In the genomic region with DNA sequence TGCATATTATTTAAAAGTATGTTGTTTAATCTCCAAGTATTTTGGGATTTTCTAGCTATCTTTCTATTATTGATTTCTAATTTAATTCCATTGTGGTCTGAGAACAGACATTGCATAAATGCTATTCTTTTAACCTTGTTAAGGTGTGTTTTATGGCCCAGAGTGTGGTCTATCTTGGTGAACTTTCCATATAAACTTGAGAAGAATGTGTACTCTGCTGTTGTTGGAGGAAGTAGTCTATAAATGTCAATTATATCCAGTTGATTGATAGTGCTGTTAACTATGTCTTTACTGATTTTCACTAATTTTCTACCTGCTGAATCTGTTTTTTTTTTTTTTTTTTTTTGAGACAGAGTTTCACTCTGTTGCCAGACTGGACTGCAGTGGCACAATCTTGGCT, we compare ENCODE assay signal across 27 cellular contexts.
"Had no signal": no experiment of that assay in that cellular context is flagged by ENCODE, and none has a peak within 500 bp of the region (broad histone marks: within the 10 kb centered on the region; RNA-seq: fewer than 3 reads in every experiment).

No MANE protein-coding gene starts in this region.

- H3K4me3 ChIP-seq: stomach, suprapubic skin, testis, thoracic aorta, thyroid gland, tibial artery, tibial nerve, transverse colon, upper lobe of left lung, upper lobe of right lung, uterus, vagina had no signal

- H3K27ac ChIP-seq: stomach, suprapubic skin, testis, thoracic aorta, thyroid gland, tibial artery, tibial nerve, transverse colon, upper lobe of left lung, upper lobe of right lung, uterus, vagina had no signal

- H3K9me3 ChIP-seq: suprapubic skin, testis, thoracic aorta, thyroid gland, tibial artery, transverse colon, upper lobe of left lung, upper lobe of right lung, uterus, vagina had no signal

- ATAC-seq: stimulated activated effector memory CD8-positive, alpha-beta T cell treated with anti-CD3 and anti-CD28 coated beads, Interleukin-12 subunit alpha, Interleukin-12 subunit beta, amount 100 ng/mL, for 72 hours; stimulated activated memory B cell treated with anti-CD40 and anti-IgM and Interleukin-4, amounts not matched to agents 10 μg/mL and 1 μg/mL and 100 μg/mL, for 72 hours; stimulated activated naive B cell treated with anti-CD40 and anti-IgM and Interleukin-4, amounts not matched to agents 10 μg/mL and 1 μg/mL and 100 μg/mL, for 72 hours; stimulated activated naive CD8-positive, alpha-beta T cell treated with anti-CD3 and anti-CD28 coated beads, Interleukin-15, amount 100 ng/mL, for 72 hours; stimulated activated naive CD8-positive, alpha-beta T cell treated with anti-CD3 and anti-CD28 coated beads, Interleukin-15, Interleukin-2, amounts not matched to agents 100 U/mL and 50 U/mL, for 24 hours; upper lobe of right lung had no signal

- H3K36me3 ChIP-seq: stomach, suprapubic skin, thoracic aorta, thyroid gland, tibial artery, tibial nerve, transverse colon, upper lobe of left lung, upper lobe of right lung, uterus, vagina had no signal

- H3K27me3 ChIP-seq: stomach, suprapubic skin, testis, thyroid gland, tibial artery, tibial nerve, transverse colon, upper lobe of left lung, upper lobe of right lung, uterus, vagina had no signal

- H3K4me1 ChIP-seq: stomach, suprapubic skin, testis, thyroid gland, tibial artery, tibial nerve, transverse colon, upper lobe of left lung, upper lobe of right lung, uterus, vagina had no signal

- DNase-seq: stimulated activated CD4-positive, alpha-beta T cell treated with anti-CD3 and anti-CD28 coated beads, Interleukin-2, amount 100 ng/mL, for 48 hours; stimulated activated CD4-positive, alpha-beta T cell treated with anti-CD3 and anti-CD28 coated beads, Interleukin-4, amount 100 ng/mL, for 1 hour; stimulated activated CD4-positive, alpha-beta T cell treated with anti-CD3 and anti-CD28 coated beads, Interleukin-4, amount 100 ng/mL, for 24 hours; stimulated activated CD4-positive, alpha-beta T cell treated with anti-CD3 and anti-CD28 coated beads, Interleukin-4, amount 100 ng/mL, for 4 hours; stimulated activated CD8-positive, alpha-beta memory T cell treated with anti-CD3 and anti-CD28 coated beads, Interleukin-4, amount 100 ng/mL, for 48 hours; stimulated activated naive B cell treated with anti-CD40 and anti-IgM and Interleukin-4, amounts not matched to agents 10 μg/mL and 1 μg/mL and 100 μg/mL, for 72 hours; stimulated activated naive CD4-positive, alpha-beta T cell; stimulated activated naive CD4-positive, alpha-beta T cell treated with Interleukin-2 at 50 U/mL for 16 hours; stimulated activated naive CD8-positive, alpha-beta T cell treated with anti-CD3 and anti-CD28 coated beads, Interleukin-15, amount 100 ng/mL, for 72 hours; stimulated activated naive CD8-positive, alpha-beta T cell treated with anti-CD3 and anti-CD28 coated beads, Interleukin-15, Interleukin-2, amounts not matched to agents 100 U/mL and 50 U/mL, for 24 hours; stomach; substantia nigra; testis; thyroid gland; tibial artery; transverse colon; trophoblast cell; upper lobe of left lung; upper lobe of right lung; uterus had no signal

- FAIRE-seq: urothelium cell line had no signal
